ENCODE assay signal across 8 cellular contexts in the genomic region with DNA sequence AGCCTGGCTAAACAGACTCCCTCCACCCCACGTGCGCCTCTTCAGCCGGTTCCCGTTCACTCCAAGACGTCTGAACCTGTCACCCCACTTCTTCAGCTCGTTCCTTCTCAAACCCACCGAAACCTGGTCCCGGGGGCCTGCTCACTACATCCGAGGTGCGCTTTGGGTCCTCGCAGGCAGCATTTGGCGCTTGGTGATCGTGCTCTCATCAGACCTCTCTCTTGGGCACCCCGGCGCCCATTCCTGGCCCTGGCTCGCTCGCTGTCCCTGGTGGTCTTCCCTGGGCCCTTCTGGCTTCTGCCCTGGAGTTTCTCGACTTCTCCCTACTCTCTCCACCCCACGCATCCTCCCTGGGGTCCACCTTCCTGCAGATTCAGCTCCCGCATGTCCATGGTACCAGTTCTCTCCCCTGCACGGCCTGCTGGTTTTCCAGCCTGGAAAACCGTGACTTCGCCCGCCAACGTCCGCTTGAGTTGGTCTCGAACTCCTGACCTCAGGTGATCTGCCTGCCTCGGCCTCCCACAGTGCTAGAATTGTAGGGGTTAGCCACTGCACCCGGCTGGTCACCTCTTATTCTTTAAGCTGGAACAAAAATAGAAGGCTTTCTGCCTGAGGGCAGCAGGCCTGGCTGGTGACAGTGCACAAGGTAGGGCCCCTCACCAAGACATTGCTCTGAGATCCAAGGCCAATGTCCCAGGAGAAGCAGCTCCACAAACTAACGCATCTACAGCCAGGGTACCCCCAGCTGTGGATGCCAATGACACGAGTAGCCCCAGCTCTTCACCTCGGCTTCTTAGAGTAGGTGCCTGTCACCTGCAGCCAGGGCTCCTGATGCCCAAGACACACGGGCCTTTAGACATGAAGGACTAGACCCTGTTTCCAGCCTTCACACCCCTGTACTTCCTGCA. TPM values are rescaled to one million over a fixed set of nuclear protein-coding genes. Genes with fewer than 3 reads are reported as not detected.
A peak's percentile ranks its signal among the peaks of the same experiment; 100 is the strongest.
DNase-seq lines count a peak whose midpoint lies in the region; ATAC-seq and TF ChIP-seq lines count a peak whose summit lies in the region.

No MANE protein-coding gene starts in this region.

- ATAC-seq in CD4-positive, CD25-positive, alpha-beta regulatory T cell (ENCODE audit: low read depth in 2 of 2): no peak
- no peak for ATAC-seq in GM19397 (IDR thresholded peaks at IDR 0.05; ENCODE audit: unreplicated experiment)
- ATAC-seq in GM18498 (IDR thresholded peaks at IDR 0.05; ENCODE audit: unreplicated experiment): no peak

- no peaks in the 10 kb centered on the region for H3K9me3 ChIP-seq in CD4-positive, CD25-positive, alpha-beta regulatory T cell (ENCODE audit: control insufficient read depth in 2 of 2, low read length in 2 of 2)
- H3K9me3 ChIP-seq in Loucy (ENCODE audit: insufficient read depth, low read depth, low read length) (no peaks in the 10 kb centered on the region), ectodermal cell (ENCODE audit: control insufficient read depth, low read length) (no peaks in the 10 kb centered on the region), neural cell (ENCODE audit: low read length) (no peaks in the 10 kb centered on the region)

- no peak for TF ChIP-seq RAD21 in neural cell (conservative IDR thresholded peaks at IDR 0.05)

- H3K27ac Mint-ChIP-seq in CD4-positive, CD25-positive, alpha-beta regulatory T cell: peak overlapping the region; percentile 79 to 88 (median 88)

- peak overlapping the region; percentile 89 for H2AFZ ChIP-seq in Loucy (ENCODE audit: low read length)
- no peak overlapping the region for H2AFZ ChIP-seq in neural cell (ENCODE audit: low read depth, low read length)

- no peak for DNase-seq in CD4-positive, CD25-positive, alpha-beta regulatory T cell
- no peak for DNase-seq in hypothalamus (lab: John Stamatoyannopoulos, UW)
- DNase-seq in amniotic stem cell (lab: John Stamatoyannopoulos, UW): no peak

- 88 to 89% methylated on average over 33 of the region's 33 CpGs for WGBS in ectodermal cell, 2 experiments

- H3K4me1 Mint-ChIP-seq in CD4-positive, CD25-positive, alpha-beta regulatory T cell: peaks cover 10 to 64% (median 39%) of the 10 kb centered on the region in 4 donors

- H3F3A ChIP-seq in Loucy (ENCODE audit: low read depth) (no peaks in the 10 kb centered on the region), neural cell (ENCODE audit: insufficient read depth, low read length, poor library complexity, severe bottlenecking) (no peaks in the 10 kb centered on the region)

- H3K9me2 ChIP-seq in Loucy (replicated peaks; ENCODE audit: low read depth, low read length): no peaks in the 10 kb centered on the region
- no peaks in the 10 kb centered on the region for H3K9me2 ChIP-seq in neural cell (ENCODE audit: insufficient read depth, low read length)

- no peaks in the 10 kb centered on the region for H3K36me3 Mint-ChIP-seq in CD4-positive, CD25-positive, alpha-beta regulatory T cell

- peaks cover 0 to 2% (median 0%) of the 10 kb centered on the region in 7 donors for H3K9me3 Mint-ChIP-seq in CD4-positive, CD25-positive, alpha-beta regulatory T cell

- peaks cover 51% of the 10 kb centered on the region for H3K4me1 ChIP-seq in CD4-positive, CD25-positive, alpha-beta regulatory T cell (ENCODE audit: control insufficient read depth, insufficient read depth, low read length, poor library complexity, severe bottlenecking)
- H3K4me1 ChIP-seq in Loucy (ENCODE audit: insufficient read depth, low read length, poor library complexity, severe bottlenecking): peaks cover 17% of the 10 kb centered on the region
- peaks cover 8% of the 10 kb centered on the region for H3K4me1 ChIP-seq in ectodermal cell (ENCODE audit: control insufficient read depth, insufficient read depth, low read length)

- H3K4me3 ChIP-seq in CD4-positive, CD25-positive, alpha-beta regulatory T cell (ENCODE audit: low read depth, low read length): no peak overlapping the region
- peak overlapping the region; percentile 79 for H3K4me3 ChIP-seq in Loucy (ENCODE audit: low read length, poor library complexity, severe bottlenecking)
- H3K4me3 ChIP-seq in ectodermal cell (ENCODE audit: insufficient read depth, low read depth, low read length): peak overlapping the region; percentile 83
- peak overlapping the region; percentile 98 for H3K4me3 ChIP-seq in neural cell (ENCODE audit: low read length)

- H3K36me3 ChIP-seq in CD4-positive, CD25-positive, alpha-beta regulatory T cell (ENCODE audit: control insufficient read depth, insufficient read depth, low read length): no peaks in the 10 kb centered on the region
- H3K36me3 ChIP-seq in Loucy (ENCODE audit: insufficient read depth, low read length): no peaks in the 10 kb centered on the region
- H3K36me3 ChIP-seq in ectodermal cell (ENCODE audit: control insufficient read depth, insufficient read depth, low read length): no peaks in the 10 kb centered on the region
- H3K36me3 ChIP-seq in neural cell (ENCODE audit: insufficient read depth, low read length): no peaks in the 10 kb centered on the region

- no peaks in the 10 kb centered on the region for H4K20me1 ChIP-seq in Loucy (ENCODE audit: insufficient read depth, low read length, poor library complexity, severe bottlenecking)
- H4K20me1 ChIP-seq in neural cell (ENCODE audit: insufficient read depth): no peaks in the 10 kb centered on the region

- peak overlapping the region; percentile 69 for H3K27ac ChIP-seq in CD4-positive, CD25-positive, alpha-beta regulatory T cell (ENCODE audit: insufficient read depth, low read length, poor library complexity, severe bottlenecking)
- H3K27ac ChIP-seq in ectodermal cell (ENCODE audit: insufficient read depth, low read depth, low read length, poor library complexity, severe bottlenecking) (no peak overlapping the region), neural cell (ENCODE audit: low read length) (no peak overlapping the region)

- H3K79me2 ChIP-seq in Loucy (ENCODE audit: insufficient read depth, low read length) (no peaks in the 10 kb centered on the region), neural cell (replicated peaks; ENCODE audit: insufficient read depth, low read length) (peaks cover 13% of the 10 kb centered on the region)

- H3K27me3 ChIP-seq in CD4-positive, CD25-positive, alpha-beta regulatory T cell (ENCODE audit: control insufficient read depth, insufficient read depth, low read length): no peaks in the 10 kb centered on the region
- H3K27me3 ChIP-seq in Loucy (ENCODE audit: insufficient read depth, low read length, poor library complexity, severe bottlenecking): no peaks in the 10 kb centered on the region
- H3K27me3 ChIP-seq in ectodermal cell (ENCODE audit: control insufficient read depth, insufficient read depth, low read length, poor library complexity, severe bottlenecking): no peaks in the 10 kb centered on the region
- no peaks in the 10 kb centered on the region for H3K27me3 ChIP-seq in neural cell (ENCODE audit: insufficient read depth, low read depth, low read length)

- H3K4me2 ChIP-seq in Loucy (ENCODE audit: low read depth, low read length, poor library complexity, severe bottlenecking) (peak overlapping the region; percentile 78), neural cell (ENCODE audit: low read length) (peak overlapping the region; percentile 50)

- TF ChIP-seq EP300 in neural cell (conservative IDR thresholded peaks at IDR 0.05; ENCODE audit: poor library complexity, severe bottlenecking): no peak

- H3K9ac ChIP-seq in Loucy (ENCODE audit: low read depth, low read length, poor library complexity, severe bottlenecking) (peak overlapping the region; percentile 67), neural cell (ENCODE audit: low read length) (peak overlapping the region; percentile 89)

- H3K4me3 Mint-ChIP-seq in CD4-positive, CD25-positive, alpha-beta regulatory T cell: peak overlapping the region; percentile 91 to 96 (median 94)

- H3K27me3 Mint-ChIP-seq in CD4-positive, CD25-positive, alpha-beta regulatory T cell: no peaks in the 10 kb centered on the region

- TF ChIP-seq CTCF in Loucy (conservative IDR thresholded peaks at IDR 0.05; ENCODE audit: low read length): no peak
- TF ChIP-seq CTCF in neural cell (IDR thresholded peaks at IDR 0.05; ENCODE audit: poor library complexity, severe bottlenecking): no peak

TF ChIP-seq in neural cell, 6 proteins besides CTCF, POLR2A, EP300 and RAD21:
- TF ChIP-seq TAF1 (IDR thresholded peaks at IDR 0.05; ENCODE audit: low read depth) (no peak), MXI1 (conservative IDR thresholded peaks at IDR 0.05; ENCODE audit: poor library complexity, severe bottlenecking) (no peak)
- TF ChIP-seq, protein P1, sequence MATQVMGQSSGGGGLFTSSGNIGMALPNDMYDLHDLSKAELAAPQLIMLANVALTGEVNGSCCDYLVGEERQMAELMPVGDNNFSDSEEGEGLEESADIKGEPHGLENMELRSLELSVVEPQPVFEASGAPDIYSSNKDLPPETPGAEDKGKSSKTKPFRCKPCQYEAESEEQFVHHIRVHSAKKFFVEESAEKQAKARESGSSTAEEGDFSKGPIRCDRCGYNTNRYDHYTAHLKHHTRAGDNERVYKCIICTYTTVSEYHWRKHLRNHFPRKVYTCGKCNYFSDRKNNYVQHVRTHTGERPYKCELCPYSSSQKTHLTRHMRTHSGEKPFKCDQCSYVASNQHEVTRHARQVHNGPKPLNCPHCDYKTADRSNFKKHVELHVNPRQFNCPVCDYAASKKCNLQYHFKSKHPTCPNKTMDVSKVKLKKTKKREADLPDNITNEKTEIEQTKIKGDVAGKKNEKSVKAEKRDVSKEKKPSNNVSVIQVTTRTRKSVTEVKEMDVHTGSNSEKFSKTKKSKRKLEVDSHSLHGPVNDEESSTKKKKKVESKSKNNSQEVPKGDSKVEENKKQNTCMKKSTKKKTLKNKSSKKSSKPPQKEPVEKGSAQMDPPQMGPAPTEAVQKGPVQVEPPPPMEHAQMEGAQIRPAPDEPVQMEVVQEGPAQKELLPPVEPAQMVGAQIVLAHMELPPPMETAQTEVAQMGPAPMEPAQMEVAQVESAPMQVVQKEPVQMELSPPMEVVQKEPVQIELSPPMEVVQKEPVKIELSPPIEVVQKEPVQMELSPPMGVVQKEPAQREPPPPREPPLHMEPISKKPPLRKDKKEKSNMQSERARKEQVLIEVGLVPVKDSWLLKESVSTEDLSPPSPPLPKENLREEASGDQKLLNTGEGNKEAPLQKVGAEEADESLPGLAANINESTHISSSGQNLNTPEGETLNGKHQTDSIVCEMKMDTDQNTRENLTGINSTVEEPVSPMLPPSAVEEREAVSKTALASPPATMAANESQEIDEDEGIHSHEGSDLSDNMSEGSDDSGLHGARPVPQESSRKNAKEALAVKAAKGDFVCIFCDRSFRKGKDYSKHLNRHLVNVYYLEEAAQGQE (IDR thresholded peaks at IDR 0.05; ENCODE audit: borderline replicate concordance): no peak

RNA-seq across cellular contexts. Expression of gene MEAK7, which starts 1.0 kb away (rescaled TPM):
- total RNA-seq in CD4-positive, CD25-positive, alpha-beta regulatory T cell: 11.9 TPM
- polyA plus RNA-seq in CD4-positive, CD25-positive, alpha-beta regulatory T cell: 1 to 10 TPM; 5.8 to 9.1 (median 7.5) TPM
- polyA plus RNA-seq in ectodermal cell (2013, experiment 1 of 4): 23.0 TPM
- 27.0 TPM for polyA plus RNA-seq in ectodermal cell (2013, experiment 2 of 4)
- 15.2 TPM for polyA plus RNA-seq in ectodermal cell (2013, experiment 3 of 4)
- polyA plus RNA-seq in ectodermal cell (2013, experiment 4 of 4): 16.7 TPM
- 12.4 and 22.1 TPM in 2 replicates for polyA plus RNA-seq in neural cell
- polyA minus RNA-seq in neural cell: 31.4 and 36.0 TPM in 2 replicates
